In the genomic region with DNA sequence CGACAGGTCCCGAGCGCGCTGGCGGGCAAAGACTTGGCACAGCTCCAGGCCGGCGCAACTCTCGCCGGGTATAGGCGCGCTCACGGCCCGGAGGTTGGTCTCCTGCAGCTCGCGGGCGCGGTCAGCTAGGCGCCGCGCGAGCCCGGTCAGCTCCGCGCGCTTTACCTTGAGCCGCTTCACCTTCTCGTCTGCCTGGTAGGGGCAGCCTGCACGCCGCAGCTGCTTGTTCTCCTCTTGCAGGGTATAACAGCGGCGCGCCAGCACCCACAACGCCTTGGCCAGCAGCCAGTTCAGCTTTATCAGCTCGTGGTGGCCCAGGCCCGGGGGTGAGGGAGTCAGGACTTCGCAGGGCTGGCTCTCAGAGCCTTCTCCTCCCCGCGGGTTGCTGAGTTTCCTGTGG, we compare ENCODE assay signal across 1 cellular context. TPM values are rescaled to one million over a fixed set of nuclear protein-coding genes. Genes with fewer than 3 reads are reported as not detected.
"Had no signal": no experiment of that assay in that cellular context is flagged by ENCODE, and none has a peak within 500 bp of the region (broad histone marks: within the 10 kb centered on the region; RNA-seq: fewer than 3 reads in every experiment).

No MANE protein-coding gene starts in this region.

RNA-seq across cellular contexts. Expression of a gene that starts 1.7 kb away (rescaled TPM):
- polyA plus RNA-seq: stomach had no signal
